In the genomic region with DNA sequence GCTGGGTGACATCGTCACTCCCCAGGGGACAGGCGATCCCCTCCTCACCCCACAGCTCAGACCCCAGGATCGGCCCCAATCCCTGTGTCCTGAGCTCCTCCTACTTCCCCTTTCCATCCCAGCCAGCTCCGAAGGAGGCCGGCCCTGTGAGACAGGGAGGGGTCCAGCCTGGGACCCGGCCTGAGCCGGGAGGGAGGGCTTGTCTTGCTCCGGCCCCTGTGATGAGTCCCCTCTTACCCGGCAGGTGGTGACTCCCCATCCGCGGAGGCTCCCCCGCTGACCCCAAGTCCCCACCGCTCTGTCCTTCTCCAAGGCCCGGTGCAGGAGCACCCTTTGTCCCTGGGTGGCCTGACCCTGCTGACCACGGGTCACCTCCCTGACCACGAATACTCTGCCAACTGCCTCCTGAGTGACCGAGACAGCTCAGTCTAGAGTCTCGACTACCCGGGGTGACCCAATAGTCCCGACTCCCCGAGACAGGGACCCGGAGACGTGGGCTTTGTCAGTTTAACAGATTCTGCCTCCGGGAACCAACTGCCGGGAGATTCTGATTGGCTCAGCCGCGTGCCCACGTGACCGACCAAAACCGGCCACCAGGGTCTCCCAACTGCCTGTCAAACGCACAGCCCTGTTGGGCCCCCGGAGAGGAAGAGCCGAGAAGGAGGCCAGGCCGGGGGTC, we compare ENCODE assay signal across 8 cellular contexts.
DNase-seq lines count a peak whose midpoint lies in the region; ATAC-seq and TF ChIP-seq lines count a peak whose summit lies in the region.

No MANE protein-coding gene starts in this region.

- H3K4me3 Mint-ChIP-seq in chondrocyte (ENCODE audit: unreplicated experiment) (no peak overlapping the region), nephron progenitor cell (no peak overlapping the region)

- H3K27ac ChIP-seq in right lobe of liver (peak overlapping the region in 2 of 3 donors; percentile 33), suprapubic skin (peak overlapping the region; percentile 72)

- intact Hi-C loops in right lobe of liver (cut with DNase I), result no loop called here

- DNase-seq in GM12865 (ENCODE audit: low read depth) (peak; percentile 49), M059J (ENCODE audit: low read depth) (peak; percentile 46), chondrocyte (ENCODE audit: low spot score) (peak; percentile 94), right lobe of liver (peak in 2 of 3 donors; percentile 31 to 51), suprapubic skin (ENCODE audit: low spot score in 2 of 2) (peak; percentile 68 to 87), nephron progenitor cell (no peak), HEK293T (ENCODE audit: extremely low spot score) (no peak), SW480 (ENCODE audit: low spot score) (no peak)

- H3K4me1 ChIP-seq in right lobe of liver, result no peaks in the 10 kb centered on the region
- peaks cover 3% of the 10 kb centered on the region for H3K4me1 ChIP-seq in suprapubic skin

- TF ChIP-seq POLR2A in right lobe of liver (IDR thresholded peaks at IDR 0.05), result no peak
- TF ChIP-seq POLR2A in suprapubic skin (IDR thresholded peaks at IDR 0.05), result no peak

- H3K36me3 Mint-ChIP-seq in chondrocyte (ENCODE audit: low read depth), result no peaks in the 10 kb centered on the region
- no peaks in the 10 kb centered on the region for H3K36me3 Mint-ChIP-seq in nephron progenitor cell (ENCODE audit: low read depth)

- 27% methylated on average over 11 of the region's 34 CpGs for WGBS in right lobe of liver (ENCODE audit: insufficient coverage, low coverage, low lambda C conversion rate, missing lambda C conversion rate)
- WGBS in suprapubic skin, result 12% methylated on average over 22 of the region's 34 CpGs

- H3K27me3 ChIP-seq in right lobe of liver (no peaks in the 10 kb centered on the region), suprapubic skin (peaks cover 6% of the 10 kb centered on the region)

- H3K4me3 ChIP-seq in GM12865 (ENCODE audit: low read depth, low read length) (peak overlapping the region; percentile 62), right lobe of liver (peak overlapping the region; percentile 36 to 51 (median 38)), suprapubic skin (peak overlapping the region; percentile 60)

- no peaks in the 10 kb centered on the region for H3K36me3 ChIP-seq in right lobe of liver
- no peaks in the 10 kb centered on the region for H3K36me3 ChIP-seq in suprapubic skin

- peaks cover 5% of the 10 kb centered on the region for H3K27me3 Mint-ChIP-seq in chondrocyte (ENCODE audit: low read depth)
- H3K27me3 Mint-ChIP-seq in nephron progenitor cell (ENCODE audit: low read depth, poor library complexity), result peaks cover 3% of the 10 kb centered on the region

- CTCF ChIA-PET in HEK293T (lab: Yijun Ruan, JAX), result no interaction called here

- H3K9me3 Mint-ChIP-seq in chondrocyte (ENCODE audit: low read depth) (no peaks in the 10 kb centered on the region), nephron progenitor cell (no peaks in the 10 kb centered on the region)

- H3K9me3 ChIP-seq in right lobe of liver, result no peaks in the 10 kb centered on the region
- H3K9me3 ChIP-seq in suprapubic skin, result no peaks in the 10 kb centered on the region

- peak; percentile 67 to 72 (median 68) for ATAC-seq in right lobe of liver

- POLR2A ChIA-PET in HEK293T (lab: Yijun Ruan, JAX), result no interaction called here

- no peak for TF ChIP-seq EP300 in suprapubic skin (IDR thresholded peaks at IDR 0.05)

- H3K27ac Mint-ChIP-seq in chondrocyte (ENCODE audit: unreplicated experiment) (no peak overlapping the region), nephron progenitor cell (no peak overlapping the region)

- TF ChIP-seq CTCF in GM12865 (IDR thresholded peaks at IDR 0.05; ENCODE audit: insufficient read depth, low read depth, low read length, missing control alignments) (no peak), chondrocyte (IDR thresholded peaks at IDR 0.05) (no peak), right lobe of liver (IDR thresholded peaks at IDR 0.05) (no peak), suprapubic skin (IDR thresholded peaks at IDR 0.05) (no peak), nephron progenitor cell (IDR thresholded peaks at IDR 0.05) (no peak)

- H3K4me1 Mint-ChIP-seq in chondrocyte (ENCODE audit: low read depth), result no peaks in the 10 kb centered on the region
- peaks cover 5% of the 10 kb centered on the region for H3K4me1 Mint-ChIP-seq in nephron progenitor cell

TF ChIP-seq in HEK293T, 16 proteins besides CTCF, POLR2A, EP300 and RAD21:
- TF ChIP-seq BHLHE40 (IDR thresholded peaks at IDR 0.05; ENCODE audit: borderline replicate concordance), result no peak
- TF ChIP-seq CTBP1 (IDR thresholded peaks at IDR 0.05; ENCODE audit: borderline replicate concordance), result no peak
- TF ChIP-seq HDGF (IDR thresholded peaks at IDR 0.05; ENCODE audit: borderline replicate concordance), result no peak
- no peak for TF ChIP-seq FOXM1 (IDR thresholded peaks at IDR 0.05; ENCODE audit: borderline replicate concordance)
- TF ChIP-seq L3MBTL2 (conservative IDR thresholded peaks at IDR 0.05), result no peak
- TF ChIP-seq FOXA1 (IDR thresholded peaks at IDR 0.05), result no peak
- no peak for TF ChIP-seq SUZ12 (IDR thresholded peaks at IDR 0.05)
- TF ChIP-seq FOXK2 (IDR thresholded peaks at IDR 0.05), result no peak
- TF ChIP-seq, protein P1, sequence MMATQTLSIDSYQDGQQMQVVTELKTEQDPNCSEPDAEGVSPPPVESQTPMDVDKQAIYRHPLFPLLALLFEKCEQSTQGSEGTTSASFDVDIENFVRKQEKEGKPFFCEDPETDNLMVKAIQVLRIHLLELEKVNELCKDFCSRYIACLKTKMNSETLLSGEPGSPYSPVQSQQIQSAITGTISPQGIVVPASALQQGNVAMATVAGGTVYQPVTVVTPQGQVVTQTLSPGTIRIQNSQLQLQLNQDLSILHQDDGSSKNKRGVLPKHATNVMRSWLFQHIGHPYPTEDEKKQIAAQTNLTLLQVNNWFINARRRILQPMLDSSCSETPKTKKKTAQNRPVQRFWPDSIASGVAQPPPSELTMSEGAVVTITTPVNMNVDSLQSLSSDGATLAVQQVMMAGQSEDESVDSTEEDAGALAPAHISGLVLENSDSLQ (IDR thresholded peaks at IDR 0.05), result no peak
- TF ChIP-seq LEF1 (IDR thresholded peaks at IDR 0.05; ENCODE audit: borderline replicate concordance), result no peak
- TF ChIP-seq ARNT (IDR thresholded peaks at IDR 0.05), result no peak
- no peak for TF ChIP-seq ZNF384 (IDR thresholded peaks at IDR 0.05)
- no peak for TF ChIP-seq TARDBP (IDR thresholded peaks at IDR 0.05)
- TF ChIP-seq ELF4 (IDR thresholded peaks at IDR 0.05), result no peak
TF ChIP-seq in HEK293T: peak in this region for 0.

Comparison
In these comparisons a context has a peak if more than half of its experiments do, and no peak if none do; other contexts are left out.
1. DNase-seq: peak in GM12865 (single experiment), M059J (single experiment), chondrocyte (single experiment), right lobe of liver (2 of 3) and suprapubic skin (2 of 2); none in nephron progenitor cell (single experiment), HEK293T (single experiment) and SW480 (single experiment).
2. Peak in every context shown above with its lines, with median percentiles within 50 percentile points of each other: H3K4me3 ChIP-seq.